Comparison of ENCODE assay signal across 8 cellular contexts in genomic region chr10:62076872-62077271, GRCh38.
DNase-seq lines count a peak whose midpoint lies in the region; ATAC-seq and TF ChIP-seq lines count a peak whose summit lies in the region.

No MANE protein-coding gene starts in this region.

- DNase-seq in mesenchymal stem cell (peak; percentile 70), NCI-H1048 (lab: John Stamatoyannopoulos, UW) (no peak), HuH-7 (ENCODE audit: low spot score) (no peak), germinal center (ENCODE audit: low spot score) (no peak)

- no peaks in the 10 kb centered on the region for H3K9me3 Mint-ChIP-seq in brain

- H3K9ac ChIP-seq in mesenchymal stem cell (ENCODE audit: low read length): peak overlapping the region; percentile 21

- 47% methylated on average over 2 of the region's 2 CpGs for WGBS in mesenchymal stem cell

- H3K4me3 Mint-ChIP-seq in brain: peak overlapping the region in 2 of 5 experiments; percentile 3 to 21

- peaks cover 19% of the 10 kb centered on the region for H3K79me1 ChIP-seq in mesenchymal stem cell (replicated peaks; ENCODE audit: low read length, poor library complexity, severe bottlenecking)

- no peak overlapping the region for H2BK120ac ChIP-seq in mesenchymal stem cell (ENCODE audit: low read depth, low read length)

- TF ChIP-seq CTCF in 22Rv1 (IDR thresholded peaks at IDR 0.05) (no peak), brain (conservative IDR thresholded peaks at IDR 0.05) (no peak)

- H3K27ac Mint-ChIP-seq in brain: peak overlapping the region; percentile 2 to 82 (median 30)

- peak overlapping the region; percentile 47 to 78 for H3K4ac ChIP-seq in mesenchymal stem cell (ENCODE audit: low read depth in 1 of 2, low read length in 2 of 2)

- H3K4me3 ChIP-seq in mesenchymal stem cell (ENCODE audit: insufficient read depth in 1 of 2, low read depth in 1 of 2, low read length in 2 of 2): no peak overlapping the region

- peaks cover 53% of the 10 kb centered on the region for H3K36me3 ChIP-seq in KOPT-K1 (ENCODE audit: insufficient read depth, low read length)
- H3K36me3 ChIP-seq in mesenchymal stem cell (ENCODE audit: control insufficient read depth in 1 of 2, insufficient read depth in 2 of 2, low read depth in 1 of 2, low read length in 2 of 2): peaks cover 31 to 79% of the 10 kb centered on the region in 2 experiments

- peak overlapping the region; percentile 30; the same call in 1 of the 2 replicates for H3K27ac ChIP-seq in 22Rv1
- peak overlapping the region; percentile 50 for H3K27ac ChIP-seq in KOPT-K1 (ENCODE audit: low read depth, low read length, poor library complexity, severe bottlenecking)
- H3K27ac ChIP-seq in mesenchymal stem cell (ENCODE audit: low read length, poor library complexity, severe bottlenecking): peak overlapping the region; percentile 92

- H3K27me3 Mint-ChIP-seq in brain: no peaks in the 10 kb centered on the region

- H2BK15ac ChIP-seq in mesenchymal stem cell (ENCODE audit: low read depth, poor library complexity, severe bottlenecking): no peak overlapping the region

- H3K9me3 ChIP-seq in KOPT-K1 (ENCODE audit: insufficient read depth, low read length, poor library complexity, severe bottlenecking) (no peaks in the 10 kb centered on the region), mesenchymal stem cell (ENCODE audit: control insufficient read depth, low read length) (no peaks in the 10 kb centered on the region)

- no peak for ATAC-seq in GM19463 (IDR thresholded peaks at IDR 0.05; ENCODE audit: unreplicated experiment)

- H2AFZ ChIP-seq in mesenchymal stem cell (ENCODE audit: low read depth, low read length): no peak overlapping the region

- no peak overlapping the region for H3K4me2 ChIP-seq in mesenchymal stem cell (ENCODE audit: low read length, poor library complexity, severe bottlenecking)

- H2BK5ac ChIP-seq in mesenchymal stem cell (ENCODE audit: low read depth, low read length, poor library complexity, severe bottlenecking): peak overlapping the region; percentile 71

- H4K8ac ChIP-seq in mesenchymal stem cell (ENCODE audit: low read length): peak overlapping the region; percentile 91

- H3K14ac ChIP-seq in mesenchymal stem cell (ENCODE audit: low read length in 2 of 2): peak overlapping the region in 1 of 2 experiments; percentile 90

- H4K91ac ChIP-seq in mesenchymal stem cell (ENCODE audit: low read length): peak overlapping the region; percentile 78

- H3K36me3 Mint-ChIP-seq in brain: peaks cover 38% of the 10 kb centered on the region

- H3K18ac ChIP-seq in mesenchymal stem cell (ENCODE audit: low read depth in 1 of 2, low read length in 2 of 2): peak overlapping the region; percentile 68 to 88

- H2BK12ac ChIP-seq in mesenchymal stem cell (ENCODE audit: low read length in 2 of 2): no peak overlapping the region

- peaks cover 17% of the 10 kb centered on the region for H3K4me1 ChIP-seq in mesenchymal stem cell (ENCODE audit: control insufficient read depth, insufficient read depth, low read depth, low read length)

- peak overlapping the region in 1 of 2 experiments; percentile 46 for H3K23ac ChIP-seq in mesenchymal stem cell (ENCODE audit: low read length in 2 of 2)

- H3K4me1 Mint-ChIP-seq in brain: peaks cover 70% of the 10 kb centered on the region

- no peaks in the 10 kb centered on the region for H3K27me3 ChIP-seq in mesenchymal stem cell (ENCODE audit: control insufficient read depth in 1 of 2, insufficient read depth in 1 of 2, low read length in 2 of 2)

- peak overlapping the region; percentile 84 for H2AK5ac ChIP-seq in mesenchymal stem cell (ENCODE audit: low read length, severe bottlenecking)

Comparison
In these comparisons a context has a peak if more than half of its experiments do, and no peak if none do; other contexts are left out.
1. H3K27ac ChIP-seq: peak in every context shown above with its lines; median percentile 92 in mesenchymal stem cell; 50 in KOPT-K1; 30 in 22Rv1.